Comparison of ENCODE assay signal across 17 cellular contexts in the genomic region with DNA sequence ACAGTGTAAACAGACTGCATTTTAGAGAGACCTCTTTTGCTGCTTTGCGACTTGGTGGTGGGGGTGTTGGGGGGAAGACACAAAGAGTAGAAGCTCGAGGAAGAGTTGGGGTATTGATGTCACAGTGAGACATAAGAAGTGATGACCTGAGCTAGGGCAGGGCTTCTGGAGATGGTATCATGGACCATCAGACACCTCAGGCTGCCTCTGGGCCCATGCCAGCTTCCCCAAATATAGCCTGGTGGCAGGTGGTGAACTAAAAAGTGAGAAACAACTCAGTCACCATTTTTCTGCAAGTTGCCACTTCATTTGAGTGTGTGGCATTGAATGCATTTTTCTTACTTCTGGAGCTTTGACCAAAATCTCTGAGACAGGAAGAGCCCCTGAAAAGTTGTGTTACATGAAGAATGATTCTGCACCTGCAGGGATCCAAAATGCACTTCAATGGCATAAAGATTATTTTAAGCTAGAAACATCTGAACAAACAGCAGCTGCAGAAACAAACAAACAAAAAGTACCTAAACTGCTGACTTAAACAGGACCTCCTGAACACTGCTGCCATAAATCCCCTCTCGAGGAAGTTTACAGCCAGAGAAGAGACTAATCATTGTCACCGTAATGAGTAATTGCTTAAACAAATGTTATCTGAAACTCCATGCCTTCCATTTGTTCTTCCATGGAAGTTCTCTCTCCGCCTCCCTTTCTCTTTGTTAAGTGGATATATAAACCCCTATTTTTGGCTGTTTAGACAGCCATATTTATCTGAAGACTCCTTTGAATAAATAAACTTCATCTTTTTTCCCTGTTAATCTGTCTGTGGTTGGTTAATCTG. TPM values are rescaled to one million over a fixed set of nuclear protein-coding genes. Genes with fewer than 3 reads are reported as not detected.
A peak's percentile ranks its signal among the peaks of the same experiment; 100 is the strongest.
DNase-seq lines count a peak whose midpoint lies in the region; ATAC-seq and TF ChIP-seq lines count a peak whose summit lies in the region.
"Had no signal": no experiment of that assay in that cellular context is flagged by ENCODE, and none has a peak within 500 bp of the region (broad histone marks: within the 10 kb centered on the region; RNA-seq: fewer than 3 reads in every experiment).

No MANE protein-coding gene starts in this region.

- H3K36me3 ChIP-seq in KMS-11 (ENCODE audit: insufficient read depth) (no peaks in the 10 kb centered on the region), OCI-LY7 (ENCODE audit: insufficient read depth, low read length) (no peaks in the 10 kb centered on the region), sigmoid colon (no peaks in the 10 kb centered on the region)
- H3K36me3 ChIP-seq: BE2C, right lobe of liver, SJSA1 had no signal

- TF ChIP-seq EP300 in sigmoid colon (IDR thresholded peaks at IDR 0.05): no peak

- CTCF ChIA-PET in OCI-LY7 (lab: Charles Lee; ENCODE audit: unreplicated experiment): interaction anchor here (0.9 to 1.8 kb wide), 4 partner anchors 9 to 85 kb away, joined by 3 to 12 read pairs (median 5); no protein-coding TSS in a partner anchor

- peak; percentile 52 for DNase-seq in OCI-LY7 (ENCODE audit: low spot score)
- no peak for DNase-seq in immature natural killer cell
- no peak for DNase-seq in sigmoid colon
- DNase-seq in left colon: no peak
- DNase-seq: NCI-H1092, NCI-H2171 had no signal

- peak overlapping the region; percentile 82 to 92 (median 88) for H3K27ac Mint-ChIP-seq in immature natural killer cell
- H3K27ac Mint-ChIP-seq in stimulated activated memory B cell treated with anti-CD40 and anti-IgM and Interleukin-4, amounts not matched to agents 10 μg/mL and 1 μg/mL and 100 μg/mL, for 72 hours: peak overlapping the region; percentile 18

- no peak overlapping the region for H3K4me3 Mint-ChIP-seq in immature natural killer cell
- no peak overlapping the region for H3K4me3 Mint-ChIP-seq in stimulated activated memory B cell treated with anti-CD40 and anti-IgM and Interleukin-4, amounts not matched to agents 10 μg/mL and 1 μg/mL and 100 μg/mL, for 72 hours
- H3K4me3 Mint-ChIP-seq: naive thymus-derived CD8-positive, alpha-beta T cell had no signal

- H3K9ac ChIP-seq in KMS-11: no peak overlapping the region

- peak overlapping the region; percentile 55 for H3K27ac ChIP-seq in KMS-11
- peak overlapping the region; percentile 19 for H3K27ac ChIP-seq in OCI-LY7 (ENCODE audit: low read depth, low read length, poor library complexity, severe bottlenecking)
- no peak overlapping the region for H3K27ac ChIP-seq in sigmoid colon
- H3K27ac ChIP-seq: foreskin keratinocyte, right lobe of liver, SJSA1 had no signal

- POLR2A ChIA-PET in OCI-LY7 (lab: Charles Lee): interaction anchor here (0.8 to 1.7 kb wide), 6 partner anchors 9 to 99 kb away, joined by 3 to 8 read pairs (median 4); no protein-coding TSS in a partner anchor

- no peak for ATAC-seq in stimulated activated memory B cell treated with anti-CD40 and anti-IgM and Interleukin-4, amounts not matched to agents 10 μg/mL and 1 μg/mL and 100 μg/mL, for 72 hours
- ATAC-seq in GM21390 (IDR thresholded peaks at IDR 0.05; ENCODE audit: unreplicated experiment) (no peak), left colon (no peak)

- peaks cover 42 to 46% of the 10 kb centered on the region in 2 donors for H3K4me1 Mint-ChIP-seq in immature natural killer cell
- peaks cover 10% of the 10 kb centered on the region for H3K4me1 Mint-ChIP-seq in stimulated activated memory B cell treated with anti-CD40 and anti-IgM and Interleukin-4, amounts not matched to agents 10 μg/mL and 1 μg/mL and 100 μg/mL, for 72 hours

- H3K27me3 Mint-ChIP-seq in immature natural killer cell (ENCODE audit: low read depth in 3 of 3): peaks cover 0 to 6% (median 3%) of the 10 kb centered on the region in 3 donors
- peaks cover 23% of the 10 kb centered on the region for H3K27me3 Mint-ChIP-seq in stimulated activated memory B cell treated with anti-CD40 and anti-IgM and Interleukin-4, amounts not matched to agents 10 μg/mL and 1 μg/mL and 100 μg/mL, for 72 hours

- no peaks in the 10 kb centered on the region for H4K20me1 ChIP-seq in KMS-11 (ENCODE audit: insufficient read depth)
- no peaks in the 10 kb centered on the region for H4K20me1 ChIP-seq in OCI-LY7 (ENCODE audit: insufficient read depth, low read length)

- no peak overlapping the region for H3K4me3 ChIP-seq in KMS-11 (IDR thresholded peaks at IDR 0.05; ENCODE audit: insufficient read depth, low read depth, low read length)
- H3K4me3 ChIP-seq in OCI-LY7 (ENCODE audit: low read depth, low read length, poor library complexity, severe bottlenecking): no peak overlapping the region
- no peak overlapping the region for H3K4me3 ChIP-seq in sigmoid colon
- H3K4me3 ChIP-seq: right lobe of liver, SJSA1 had no signal

- H3K4me2 ChIP-seq in KMS-11 (peak overlapping the region; percentile 21; the same call in 1 of the 2 replicates), OCI-LY7 (ENCODE audit: low read length) (peak overlapping the region; percentile 44)

- TF ChIP-seq CTCF in KMS-11 (conservative IDR thresholded peaks at IDR 0.05; ENCODE audit: low read depth, low read length) (no peak), OCI-LY7 (conservative IDR thresholded peaks at IDR 0.05; ENCODE audit: low read length) (no peak), sigmoid colon (IDR thresholded peaks at IDR 0.05) (no peak)

- H3K4me1 ChIP-seq in KMS-11 (ENCODE audit: low read depth, poor library complexity, severe bottlenecking) (peaks cover 46% of the 10 kb centered on the region), OCI-LY7 (ENCODE audit: insufficient read depth, low read length, poor library complexity, severe bottlenecking) (peaks cover 31% of the 10 kb centered on the region), sigmoid colon (no peaks in the 10 kb centered on the region)
- H3K4me1 ChIP-seq: BE2C, foreskin keratinocyte, right lobe of liver, SJSA1 had no signal

- no peak for TF ChIP-seq POLR2A in sigmoid colon (IDR thresholded peaks at IDR 0.05)

- H3K9me2 ChIP-seq in OCI-LY7 (ENCODE audit: insufficient read depth, low read length): no peaks in the 10 kb centered on the region

- H3K9me3 Mint-ChIP-seq in immature natural killer cell: no peaks in the 10 kb centered on the region
- no peaks in the 10 kb centered on the region for H3K9me3 Mint-ChIP-seq in stimulated activated memory B cell treated with anti-CD40 and anti-IgM and Interleukin-4, amounts not matched to agents 10 μg/mL and 1 μg/mL and 100 μg/mL, for 72 hours

- 69 to 70% methylated on average over 5 of the region's 5 CpGs for WGBS in sigmoid colon, 2 donors

- H3K27me3 ChIP-seq in KMS-11 (ENCODE audit: insufficient read depth, low read depth): no peaks in the 10 kb centered on the region
- H3K27me3 ChIP-seq in sigmoid colon: no peaks in the 10 kb centered on the region
- H3K27me3 ChIP-seq: BE2C, right lobe of liver, SJSA1 had no signal

- no TSS peak for BruUV-seq in OCI-LY7 (replicated peaks; lab: Mats Ljungman, UMichigan)

- H3K36me3 Mint-ChIP-seq in immature natural killer cell: peaks cover 0 to 16% (median 12%) of the 10 kb centered on the region in 3 donors
- no peaks in the 10 kb centered on the region for H3K36me3 Mint-ChIP-seq in stimulated activated memory B cell treated with anti-CD40 and anti-IgM and Interleukin-4, amounts not matched to agents 10 μg/mL and 1 μg/mL and 100 μg/mL, for 72 hours
- H3K36me3 Mint-ChIP-seq: naive thymus-derived CD8-positive, alpha-beta T cell had no signal

- no peaks in the 10 kb centered on the region for H3K9me3 ChIP-seq in OCI-LY7 (ENCODE audit: low read length)
- no peaks in the 10 kb centered on the region for H3K9me3 ChIP-seq in sigmoid colon
- H3K9me3 ChIP-seq: BE2C, right lobe of liver, SJSA1 had no signal

- no peaks in the 10 kb centered on the region for H3K79me2 ChIP-seq in KMS-11 (ENCODE audit: insufficient read depth, low read depth)
- no peaks in the 10 kb centered on the region for H3K79me2 ChIP-seq in OCI-LY7 (ENCODE audit: insufficient read depth, low read depth, low read length)

- intact Hi-C loops in OCI-LY7 (cut with micrococcal nuclease; ENCODE audit: unreplicated experiment): loop anchor here (1.0 kb wide), 1 partner anchor 81 kb away; no protein-coding TSS in a partner anchor
- intact Hi-C loops in sigmoid colon (cut with DNase I): loop anchor here (5.0 kb wide), 1 partner anchor 85 kb away; no protein-coding TSS in a partner anchor
- intact Hi-C loops in left colon (cut with DNase I, micrococcal nuclease): loop anchor here in 1 of 2 donors (10.0 kb wide), 1 partner anchor 77 kb away; the partner anchor contains the start of gene CX3CR1

- H2AFZ ChIP-seq in KMS-11 (ENCODE audit: low read depth) (peak overlapping the region; percentile 19; the same call in 1 of the 2 replicates), OCI-LY7 (ENCODE audit: low read length) (peak overlapping the region; percentile 84)

RNA-seq across cellular contexts. Expression of gene XIRP1, which starts 15.2 kb away (rescaled TPM):
- not detected in 2 replicates for total RNA-seq in OCI-LY7 (2014; rRNA removed; shearing (Covaris generic))
- total RNA-seq in OCI-LY7 (2022) (not detected in 2 replicates), sigmoid colon (under 1 TPM in 1 of 4 donors, not detected in 3; 0.54 TPM), left colon (not detected)
- polyA plus RNA-seq in immature natural killer cell (under 1 TPM in 2 of 3 donors, not detected in 1; 0.03 to 0.27 TPM), sigmoid colon (1 to 10 TPM in 1 of 3 donors, under 1 TPM in 2; 0.25 to 1.2 (median 0.69) TPM)
- total RNA-seq: cerebellum; foreskin keratinocyte; lower leg skin; naive thymus-derived CD8-positive, alpha-beta T cell; temporal lobe had no signal
- polyA plus RNA-seq: foreskin keratinocyte; naive thymus-derived CD8-positive, alpha-beta T cell had no signal

RNA-seq across cellular contexts. Expression of gene CSRNP1, which starts 54.2 kb away (rescaled TPM):
- total RNA-seq in OCI-LY7 (2014; rRNA removed; shearing (Covaris generic)): 9.5 and 10.5 TPM in 2 replicates
- total RNA-seq in OCI-LY7 (2022) (9.4 and 9.7 TPM in 2 replicates), sigmoid colon (100 to 1,000 TPM in 1 of 4 donors, 10 to 100 TPM in 3; 12.8 to 135 (median 21.9) TPM), left colon (10 to 100 TPM; 19.2 to 33.7 TPM)
- polyA plus RNA-seq in immature natural killer cell (10 to 100 TPM; 42.1 to 46.6 (median 43.4) TPM), sigmoid colon (10 to 100 TPM; 15.6 to 26.7 (median 16.9) TPM)

Comparison
In these comparisons a context has a peak if more than half of its experiments do, and no peak if none do; other contexts are left out.
1. H3K27ac ChIP-seq: peak in KMS-11 (single experiment) and OCI-LY7 (single experiment); none in sigmoid colon (0 of 4).